ENCODE assay signal across 23 cellular contexts in the genomic region with DNA sequence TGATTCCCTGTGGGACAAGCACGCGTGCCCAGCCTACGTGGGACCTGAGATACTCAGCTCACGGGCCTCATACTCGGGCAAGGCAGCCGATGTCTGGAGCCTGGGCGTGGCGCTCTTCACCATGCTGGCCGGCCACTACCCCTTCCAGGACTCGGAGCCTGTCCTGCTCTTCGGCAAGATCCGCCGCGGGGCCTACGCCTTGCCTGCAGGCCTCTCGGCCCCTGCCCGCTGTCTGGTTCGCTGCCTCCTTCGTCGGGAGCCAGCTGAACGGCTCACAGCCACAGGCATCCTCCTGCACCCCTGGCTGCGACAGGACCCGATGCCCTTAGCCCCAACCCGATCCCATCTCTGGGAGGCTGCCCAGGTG.
"Had no signal": no experiment of that assay in that cellular context is flagged by ENCODE, and none has a peak within 500 bp of the region (broad histone marks: within the 10 kb centered on the region; RNA-seq: fewer than 3 reads in every experiment).

No MANE protein-coding gene starts in this region.

- H3K4me3 ChIP-seq: cardiac muscle cell had no signal

- H3K27ac Mint-ChIP-seq: activated B cell treated with CpG ODN at 0.5 μM for 24 hours; activated CD4-positive, alpha-beta T cell treated with anti-CD3 and anti-CD28 coated beads, Interleukin-2, amount 10 ng/mL, durations not matched to agents 24 days and 14 days; T-helper 17 cell had no signal

- H3K36me3 ChIP-seq: cardiac muscle cell had no signal

- H3K27me3 ChIP-seq: brain microvascular endothelial cell, cardiac muscle cell had no signal

- H3K4me3 Mint-ChIP-seq: activated B cell treated with CpG ODN at 0.5 μM for 24 hours; activated CD4-positive, alpha-beta T cell treated with anti-CD3 and anti-CD28 coated beads, Interleukin-2, amount 10 ng/mL, durations not matched to agents 24 days and 14 days; activated T-cell treated with anti-CD3 and anti-CD28 coated beads, Interleukin-2, amount 50 U/mL, for 4 hours; T-helper 17 cell had no signal

- DNase-seq: activated B cell treated with CpG ODN at 0.5 μM for 24 hours; activated CD4-positive, alpha-beta T cell treated with anti-CD3 and anti-CD28 coated beads for 1 hour; activated CD4-positive, alpha-beta T cell treated with anti-CD3 and anti-CD28 coated beads, Interleukin-2, amount 10 ng/mL, durations not matched to agents 24 days and 14 days; activated CD4-positive, alpha-beta T cell treated with anti-CD3 and anti-CD28 coated beads, Interleukin-2, amount 50 U/mL, for 48 hours; activated effector memory CD4-positive, alpha-beta T cell treated with anti-CD3 and anti-CD28 coated beads, Interleukin-2, amount 50 U/mL, for 16 hours; activated naive CD4-positive, alpha-beta T cell treated with Interleukin-2 at 50 U/mL for 16 hours; activated T-cell treated with anti-CD3 and anti-CD28 coated beads, Interleukin-2, amount 50 U/mL, for 4 hours; brain microvascular endothelial cell; MM.1S; NCI-H1105; NCI-H1436; NCI-H1694 treated with DMSO at 0.1 percent for 48 hours; NCI-H2081; NCI-H510A treated with DMSO at 0.1 percent for 48 hours; NCI-H69; NK-92 treated with Interleukin-12 subunit alpha and Interleukin-12 subunit beta, amount 100 ng/mL, for 24 hours; OCI-M1; SHP77 treated with DMSO at 0.1 percent for 48 hours; T-helper 17 cell; T-helper 9 cell had no signal

- ATAC-seq: activated naive CD4-positive, alpha-beta T cell treated with anti-CD3 and anti-CD28 coated beads, Interleukin-2, amount 50 U/mL, for 72 hours; activated T-cell treated with anti-CD3 and anti-CD28 coated beads, Interleukin-2, amount 50 U/mL, for 4 hours; Panc1; T-helper 17 cell had no signal

- H3K4me1 Mint-ChIP-seq: activated B cell treated with CpG ODN at 0.5 μM for 24 hours, T-helper 17 cell had no signal

- H3K27me3 Mint-ChIP-seq: activated B cell treated with CpG ODN at 0.5 μM for 24 hours; activated CD4-positive, alpha-beta T cell treated with anti-CD3 and anti-CD28 coated beads, Interleukin-2, amount 10 ng/mL, durations not matched to agents 24 days and 14 days; T-helper 17 cell had no signal

- H3K9me3 Mint-ChIP-seq: activated B cell treated with CpG ODN at 0.5 μM for 24 hours; activated CD4-positive, alpha-beta T cell treated with anti-CD3 and anti-CD28 coated beads, Interleukin-2, amount 10 ng/mL, durations not matched to agents 24 days and 14 days; activated naive CD4-positive, alpha-beta T cell treated with anti-CD3 and anti-CD28 coated beads, Interleukin-2, amount 50 U/mL, for 72 hours; activated T-cell treated with anti-CD3 and anti-CD28 coated beads, Interleukin-2, amount 50 U/mL, for 4 hours had no signal

- H3K27ac ChIP-seq: brain microvascular endothelial cell, cardiac muscle cell had no signal
